Comparison of ENCODE assay signal across 23 cellular contexts in genomic region chr20:22400440-22400839, GRCh38.
"Had no signal": no experiment of that assay in that cellular context is flagged by ENCODE, and none has a peak within 500 bp of the region (broad histone marks: within the 10 kb centered on the region; RNA-seq: fewer than 3 reads in every experiment).

No MANE protein-coding gene starts in this region.

- H3K9me3 ChIP-seq: esophagus muscularis mucosa, gastroesophageal sphincter, heart left ventricle, left lung, lower lobe of right lung, mucosa of descending colon had no signal

- H3K27ac Mint-ChIP-seq: immature natural killer cell; mesothelial cell of epicardium; naive thymus-derived CD4-positive, alpha-beta T cell had no signal

- ATAC-seq: foreskin keratinocyte; gastroesophageal sphincter; heart left ventricle; left cardiac atrium; left lung; left ventricle myocardium superior; lower lobe of right lung; mucosa of descending colon; naive thymus-derived CD4-positive, alpha-beta T cell had no signal

- H3K27ac ChIP-seq: coronary artery, dorsolateral prefrontal cortex, esophagus muscularis mucosa, foreskin keratinocyte, gastroesophageal sphincter, heart left ventricle, hepatocyte, left lung, lower lobe of right lung had no signal

- H3K27me3 ChIP-seq: foreskin keratinocyte had no signal

- H3K36me3 Mint-ChIP-seq: immature natural killer cell; mesothelial cell of epicardium; naive thymus-derived CD4-positive, alpha-beta T cell had no signal

- H2AFZ ChIP-seq: hepatocyte had no signal

- H3K36me3 ChIP-seq: esophagus muscularis mucosa, gastroesophageal sphincter, heart left ventricle, left lung, lower lobe of right lung had no signal

- H3K4me3 ChIP-seq: coronary artery, dorsolateral prefrontal cortex, esophagus muscularis mucosa, gastroesophageal sphincter, heart left ventricle, hepatocyte, left lung, lower lobe of right lung, mucosa of descending colon had no signal

- H3K4me2 ChIP-seq: hepatocyte had no signal

- H3K9me3 Mint-ChIP-seq: mesothelial cell of epicardium had no signal

- H3K79me2 ChIP-seq: hepatocyte had no signal

- DNase-seq: dermis blood vessel endothelial cell; dorsolateral prefrontal cortex; effector CD4-positive, alpha-beta T cell; effector memory CD4-positive, alpha-beta T cell; foreskin keratinocyte; heart left ventricle; hypothalamus; immature natural killer cell; islet precursor cell; left cardiac atrium; left lung; left ventricle myocardium superior; lower lobe of right lung; mesenchymal stem cell; mucosa of descending colon; naive thymus-derived CD4-positive, alpha-beta T cell had no signal

- H3K4me3 Mint-ChIP-seq: immature natural killer cell; mesothelial cell of epicardium; naive thymus-derived CD4-positive, alpha-beta T cell had no signal

- FAIRE-seq: endothelial cell of umbilical vein, frontal cortex had no signal
